22 cellular contexts compared by ENCODE assay signal in genomic region chr1:45765999-45766792, GRCh38.
"Had no signal": no experiment of that assay in that cellular context is flagged by ENCODE, and none has a peak within 500 bp of the region (broad histone marks: within the 10 kb centered on the region; RNA-seq: fewer than 3 reads in every experiment).

No MANE protein-coding gene starts in this region.

- H3K27me3 ChIP-seq: body of pancreas, esophagus squamous epithelium, foreskin keratinocyte had no signal

- FAIRE-seq: urothelium cell line had no signal

- H3K4me3 Mint-ChIP-seq: activated B cell treated with CpG ODN at 0.5 μM for 24 hours; activated CD8-positive, alpha-beta T cell treated with anti-CD3 and anti-CD28 coated beads for 36 hours; activated naive CD8-positive, alpha-beta T cell treated with anti-CD3 and anti-CD28 coated beads, Interleukin-2, amount 10 ng/mL, durations not matched to agents 7 days and 5 days; nephron progenitor cell had no signal

- ATAC-seq: activated CD8-positive, alpha-beta T cell treated with anti-CD3 and anti-CD28 coated beads for 36 hours; body of pancreas; foreskin keratinocyte had no signal

- H3K27ac ChIP-seq: body of pancreas, esophagus squamous epithelium, foreskin keratinocyte, left ventricle myocardium inferior, tibial artery had no signal

- H3K27ac Mint-ChIP-seq: activated B cell treated with CpG ODN at 0.5 μM for 24 hours; activated CD8-positive, alpha-beta T cell treated with anti-CD3 and anti-CD28 coated beads for 36 hours; activated naive CD8-positive, alpha-beta T cell treated with anti-CD3 and anti-CD28 coated beads, Interleukin-2, amount 10 ng/mL, durations not matched to agents 7 days and 5 days; activated T-helper 2 cell treated with anti-CD3 and anti-CD28 coated beads, Interferon-gamma antibody, Interleukin-2, Interleukin-4, amounts not matched to agents 10 μg/mL and 5 μg/mL and 100 μg/mL, durations not matched to agents 14 hours and 24 hours and 36 hours had no signal

- H3K4me3 ChIP-seq: body of pancreas, esophagus squamous epithelium, left ventricle myocardium inferior, tibial artery had no signal

- DNase-seq: activated B cell treated with CpG ODN at 0.5 μM for 24 hours; activated CD4-positive, alpha-beta T cell treated with anti-CD3 and anti-CD28 coated beads for 4 hours; activated CD8-positive, alpha-beta T cell treated with anti-CD3 and anti-CD28 coated beads for 36 hours; activated naive CD4-positive, alpha-beta T cell treated with Interleukin-2 at 50 U/mL for 16 hours; activated naive CD8-positive, alpha-beta T cell treated with anti-CD3 and anti-CD28 coated beads, Interleukin-2, amount 10 ng/mL, durations not matched to agents 7 days and 5 days; activated T-cell treated with anti-CD3 and anti-CD28 coated beads, Interleukin-2, amount 50 U/mL, for 1 hour; body of pancreas; effector memory CD4-positive, alpha-beta T cell; esophagus squamous epithelium; foreskin keratinocyte; glutamatergic neuron; hypothalamus; left ventricle myocardium inferior; mammary epithelial cell; midbrain; nephron progenitor cell; nucleus accumbens; stimulated activated CD4-positive, alpha-beta T cell treated with anti-CD3 and anti-CD28 coated beads, Interleukin-2, amount 100 ng/mL, for 24 hours; stimulated activated naive CD4-positive, alpha-beta T cell treated with Interleukin-2 at 50 U/mL for 16 hours; tibial artery had no signal

- H3K36me3 ChIP-seq: esophagus squamous epithelium, left ventricle myocardium inferior, tibial artery had no signal

- H3K4me1 ChIP-seq: body of pancreas, esophagus squamous epithelium, foreskin keratinocyte, left ventricle myocardium inferior, tibial artery had no signal

- H3K9me3 ChIP-seq: body of pancreas, esophagus squamous epithelium, tibial artery had no signal

- H3K4me1 Mint-ChIP-seq: activated B cell treated with CpG ODN at 0.5 μM for 24 hours; activated naive CD8-positive, alpha-beta T cell treated with anti-CD3 and anti-CD28 coated beads, Interleukin-2, amount 10 ng/mL, durations not matched to agents 7 days and 5 days had no signal

- H3K36me3 Mint-ChIP-seq: activated naive CD8-positive, alpha-beta T cell treated with anti-CD3 and anti-CD28 coated beads, Interleukin-2, amount 10 ng/mL, durations not matched to agents 7 days and 5 days had no signal

- H3K9me3 Mint-ChIP-seq: activated B cell treated with CpG ODN at 0.5 μM for 24 hours; activated CD8-positive, alpha-beta T cell treated with anti-CD3 and anti-CD28 coated beads for 36 hours; activated naive CD8-positive, alpha-beta T cell treated with anti-CD3 and anti-CD28 coated beads, Interleukin-2, amount 10 ng/mL, durations not matched to agents 7 days and 5 days; activated T-helper 2 cell treated with anti-CD3 and anti-CD28 coated beads, Interferon-gamma antibody, Interleukin-2, Interleukin-4, amounts not matched to agents 10 μg/mL and 5 μg/mL and 100 μg/mL, durations not matched to agents 14 hours and 24 hours and 36 hours had no signal
